ENCODE assay signal across 8 cellular contexts in genomic region chr22:38397189-38398097, GRCh38. TPM values are rescaled to one million over a fixed set of nuclear protein-coding genes. Genes with fewer than 3 reads are reported as not detected.
DNase-seq lines count a peak whose midpoint lies in the region; ATAC-seq and TF ChIP-seq lines count a peak whose summit lies in the region.

No MANE protein-coding gene starts in this region.

- peak; percentile 30 for DNase-seq in Ammon's horn (ENCODE audit: low spot score)
- DNase-seq in dorsolateral prefrontal cortex = peak in 1 of 10 donors; percentile 57
- DNase-seq in lung (ENCODE audit: low spot score) = peak; percentile 58
- DNase-seq in transverse colon = peak; percentile 59
- no peak for DNase-seq in effector CD4-positive, alpha-beta T cell

- 1 to 5% methylated on average over 60 to 61 of the region's 61 CpGs for WGBS in lung, 2 donors
- 5% methylated on average over 50 of the region's 61 CpGs; no CpG with 5 or more reads in 1 of the 2 donors for WGBS in transverse colon (ENCODE audit: low coverage in 1 of 2), 2 donors

- H3K36me3 ChIP-seq in lung (ENCODE audit: control insufficient read depth in 2 of 2, insufficient read depth in 2 of 2, low read length in 2 of 2) (no peaks in the 10 kb centered on the region), transverse colon (no peaks in the 10 kb centered on the region)

- no peak for TF ChIP-seq CTCF in dorsolateral prefrontal cortex (IDR thresholded peaks at IDR 0.05 in 54 of 56, conservative IDR thresholded peaks at IDR 0.05 in 2 of 56; ENCODE audit: low read depth in 1 of 56, partially characterized antibody in 56 of 56)
- no peak for TF ChIP-seq CTCF in lung (IDR thresholded peaks at IDR 0.05; ENCODE audit: control extremely low read depth, extremely low read depth)
- no peak for TF ChIP-seq CTCF in transverse colon (IDR thresholded peaks at IDR 0.05)

- TF ChIP-seq POLR2A in Raji (IDR thresholded peaks at IDR 0.05; ENCODE audit: insufficient read depth, low read depth, low read length) (0 out of 2 replicates have a peak, but pooled peaks have one; percentile 28), transverse colon (IDR thresholded peaks at IDR 0.05) (no peak)

- ATAC-seq in GM21529 (IDR thresholded peaks at IDR 0.05; ENCODE audit: unreplicated experiment) (peak; percentile 24), lung (ENCODE audit: insufficient read depth, low FRiP score) (no peak), GM18858 (IDR thresholded peaks at IDR 0.05; ENCODE audit: unreplicated experiment) (no peak)

- no peaks in the 10 kb centered on the region for H3K9me3 ChIP-seq in lung (ENCODE audit: control insufficient read depth in 2 of 2, insufficient read depth in 1 of 2, low read length in 1 of 2)
- H3K9me3 ChIP-seq in transverse colon = no peaks in the 10 kb centered on the region

- intact Hi-C loops in dorsolateral prefrontal cortex (cut with DNase I) (no loop called here), transverse colon (cut with DNase I; ENCODE audit: low total_unique reads) (no loop called here)

- H3K4me3 ChIP-seq in dorsolateral prefrontal cortex (peak overlapping the region; percentile 59 to 95 (median 84)), lung (peak overlapping the region; percentile 60), transverse colon (peak overlapping the region; percentile 62 to 98 (median 96))

- H3K27me3 ChIP-seq in dorsolateral prefrontal cortex = no peaks in the 10 kb centered on the region
- no peaks in the 10 kb centered on the region for H3K27me3 ChIP-seq in lung (ENCODE audit: control insufficient read depth, insufficient read depth)
- H3K27me3 ChIP-seq in transverse colon = no peaks in the 10 kb centered on the region

- H3K4me1 ChIP-seq in lung (ENCODE audit: control insufficient read depth in 2 of 2, insufficient read depth in 2 of 2, low read length in 2 of 2) = peaks cover 1 to 9% of the 10 kb centered on the region in 2 donors
- peaks cover 0 to 36% (median 29%) of the 10 kb centered on the region in 4 donors for H3K4me1 ChIP-seq in transverse colon

- TF ChIP-seq EP300 in transverse colon (IDR thresholded peaks at IDR 0.05; ENCODE audit: low read depth) = no peak

- in situ Hi-C loops in transverse colon (cut with MboI; ENCODE audit: low pct_ligation_motif_present in 1 of 4, low pct_unique_long_range_greater_than_20kb in 1 of 4, low sequenced_read_pairs in 3 of 4) = no loop called here

- peak overlapping the region in 54 of 59 donors; percentile 24 to 96 (median 86) for H3K27ac ChIP-seq in dorsolateral prefrontal cortex
- peak overlapping the region; percentile 88 to 98 for H3K27ac ChIP-seq in lung (ENCODE audit: low read depth in 1 of 2, low read length in 1 of 2)
- peak overlapping the region; percentile 90 to 97 (median 97) for H3K27ac ChIP-seq in transverse colon

RNA-seq across cellular contexts. Expression of gene KCNJ4, which starts 57.6 kb away (rescaled TPM):
- 100 to 1,000 TPM in 35 of 120 experiments, 10 to 100 TPM in 85; 21.0 to 129 (median 87.1) TPM for total RNA-seq in dorsolateral prefrontal cortex
- not detected for total RNA-seq in lung
- polyA plus RNA-seq in lung = not detected
- not detected for total RNA-seq in transverse colon

Comparison
In these comparisons a context has a peak if more than half of its experiments do, and no peak if none do; other contexts are left out.
1. RNA of gene KCNJ4, which starts 57.6 kb away (total RNA-seq): 21.0 to 129 TPM in dorsolateral prefrontal cortex; not detected in lung and not detected in transverse colon; every median in the first group is over 10 times any median in the second.
2. Peak in every context shown above with its lines, with median percentiles within 50 percentile points of each other: H3K27ac ChIP-seq and H3K4me3 ChIP-seq.